Comparison of ENCODE assay signal across 1 cellular context in genomic region chr20:15799871-15800270, GRCh38.
TF ChIP-seq lines count a peak whose summit lies in the region.

No MANE protein-coding gene starts in this region.

TF ChIP-seq in HepG2, 621 proteins besides CTCF, POLR2A, EP300 and RAD21 (continued from another document):
- no peak for TF ChIP-seq FOXC1 (CRISPR knock-in tag; IDR thresholded peaks at IDR 0.05; ENCODE audit: borderline replicate concordance)
- no peak for TF ChIP-seq ZBTB39 (CRISPR knock-in tag; IDR thresholded peaks at IDR 0.05)
- no peak for TF ChIP-seq HMGXB4 (CRISPR knock-in tag; IDR thresholded peaks at IDR 0.05; ENCODE audit: borderline replicate concordance in 1 of 2, low read depth in 1 of 2)
- TF ChIP-seq MBD4 (IDR thresholded peaks at IDR 0.05; ENCODE audit: borderline replicate concordance, low read length), result no peak
- no peak for TF ChIP-seq XRCC5 (optimal IDR thresholded peaks at IDR 0.05; ENCODE audit: low read length)
- TF ChIP-seq HOXA3 (CRISPR knock-in tag; IDR thresholded peaks at IDR 0.05), result no peak
- TF ChIP-seq ZNF326 (CRISPR knock-in tag; IDR thresholded peaks at IDR 0.05; ENCODE audit: borderline replicate concordance), result no peak
- TF ChIP-seq SRSF1 (optimal IDR thresholded peaks at IDR 0.05; ENCODE audit: low read depth, low read length), result no peak
